In the genomic region with DNA sequence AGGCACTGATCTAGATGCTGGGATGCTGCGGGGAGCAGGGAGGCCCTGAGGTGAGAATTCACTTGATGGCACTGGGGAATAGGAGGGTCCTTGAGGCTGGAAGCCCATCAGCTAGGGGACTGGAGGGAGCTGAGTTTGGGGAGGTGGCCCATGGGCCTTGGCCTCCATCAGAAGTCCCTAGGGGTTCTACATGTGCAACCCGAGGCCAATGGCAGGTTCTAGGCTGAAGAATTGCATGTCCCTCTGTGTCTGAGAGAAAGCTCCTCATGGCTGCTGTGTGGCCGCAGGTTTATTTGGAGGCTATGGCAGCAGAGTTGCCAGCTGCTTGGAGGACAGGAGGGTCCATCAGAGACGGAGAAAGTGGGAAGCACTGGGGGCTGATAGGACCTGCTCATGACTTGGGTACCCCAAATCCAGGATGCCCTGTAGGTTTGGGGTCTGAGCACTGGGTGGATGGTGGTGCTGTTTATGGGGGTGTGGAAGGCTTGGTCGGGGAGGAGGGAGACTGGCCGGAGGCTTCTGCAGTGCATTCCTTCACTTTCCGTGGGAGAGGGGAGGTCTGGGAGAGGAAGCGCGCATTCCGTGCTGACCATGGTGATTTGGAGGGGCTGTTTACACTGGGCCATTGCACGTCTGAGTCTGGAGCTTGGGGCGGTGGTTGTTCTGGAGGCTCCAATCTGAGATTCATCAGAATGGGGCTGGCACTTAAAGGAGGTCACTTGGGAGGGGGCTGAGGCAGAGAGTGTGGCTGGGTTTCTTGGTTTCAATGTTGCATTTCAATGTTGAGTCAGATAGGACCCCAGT, we compare ENCODE assay signal across 20 cellular contexts. TPM values are rescaled to one million over a fixed set of nuclear protein-coding genes. Genes with fewer than 3 reads are reported as not detected.
A peak's percentile ranks its signal among the peaks of the same experiment; 100 is the strongest.
DNase-seq lines count a peak whose midpoint lies in the region; ATAC-seq and TF ChIP-seq lines count a peak whose summit lies in the region.
"Had no signal": no experiment of that assay in that cellular context is flagged by ENCODE, and none has a peak within 500 bp of the region (broad histone marks: within the 10 kb centered on the region; RNA-seq: fewer than 3 reads in every experiment).

No MANE protein-coding gene starts in this region.

- H3K27ac Mint-ChIP-seq in glutamatergic neuron (ENCODE audit: unreplicated experiment), result no peak overlapping the region
- H3K27ac Mint-ChIP-seq: CD8-positive, alpha-beta T cell had no signal

- H4K20me1 ChIP-seq in BLaER1 (peaks cover 6% of the 10 kb centered on the region; the same call in 1 of the 2 replicates), osteoblast (ENCODE audit: insufficient read depth, low read length) (no peaks in the 10 kb centered on the region)

- no peak overlapping the region for H2AFZ ChIP-seq in osteoblast (ENCODE audit: low read length)
- H2AFZ ChIP-seq: GM23248 had no signal

- H3K36me3 Mint-ChIP-seq in glutamatergic neuron (ENCODE audit: unreplicated experiment), result no peaks in the 10 kb centered on the region
- H3K36me3 Mint-ChIP-seq: CD8-positive, alpha-beta T cell had no signal

- H3K27ac ChIP-seq in BLaER1 (peak overlapping the region; percentile 96), RWPE2 (ENCODE audit: poor library complexity, severe bottlenecking) (no peak overlapping the region), osteoblast (ENCODE audit: low read depth, low read length) (no peak overlapping the region)
- H3K27ac ChIP-seq: GM23248, SJCRH30 had no signal

- H3K79me2 ChIP-seq in osteoblast (ENCODE audit: insufficient read depth, low read length), result no peaks in the 10 kb centered on the region

- H3K27me3 Mint-ChIP-seq in glutamatergic neuron (ENCODE audit: unreplicated experiment), result peaks cover 29% of the 10 kb centered on the region

- DNase-seq in RWPE2 (ENCODE audit: low spot score), result peak; percentile 70
- DNase-seq in glutamatergic neuron, result peak; percentile 1
- peak; percentile 73 for DNase-seq in osteoblast (ENCODE audit: insufficient read length, low spot score, missing footprints)
- no peak for DNase-seq in SIG-M5 treated with dmso at 0.1 percent for 504 hours (lab: John Stamatoyannopoulos, UW; ENCODE audit: unreplicated experiment)
- no peak for DNase-seq in T-helper 9 cell
- no peak for DNase-seq in activated T-cell treated with anti-CD3 and anti-CD28 coated beads, Interleukin-2, amount 50 U/mL, for 1 hour
- DNase-seq: BE2C; CD8-positive, alpha-beta T cell; DND-41; NCI-H1092 treated with DMSO at 0.1 percent for 48 hours; NCI-H1436 treated with DMSO at 0.1 percent for 48 hours; NCI-H1930; NCI-H69; SJCRH30 had no signal

- H3K36me3 ChIP-seq in BLaER1, result peaks cover 41% of the 10 kb centered on the region
- no peaks in the 10 kb centered on the region for H3K36me3 ChIP-seq in RWPE2 (ENCODE audit: low read depth)
- no peaks in the 10 kb centered on the region for H3K36me3 ChIP-seq in osteoblast (ENCODE audit: insufficient read depth, low read length)
- H3K36me3 ChIP-seq: BE2C, HAP-1, SJCRH30 had no signal

- TF ChIP-seq CTCF in RWPE2 (IDR thresholded peaks at IDR 0.05; ENCODE audit: poor library complexity, severe bottlenecking), result no peak
- TF ChIP-seq CTCF in glutamatergic neuron (IDR thresholded peaks at IDR 0.05; ENCODE audit: partially characterized antibody, unreplicated experiment), result no peak
- no peak for TF ChIP-seq CTCF in osteoblast (IDR thresholded peaks at IDR 0.05; ENCODE audit: extremely low read depth, low read depth, low read length)

- H3K4me3 ChIP-seq in BLaER1 (peak overlapping the region; percentile 90), RWPE2 (ENCODE audit: severe bottlenecking) (no peak overlapping the region), osteoblast (ENCODE audit: insufficient read depth, low read length) (no peak overlapping the region)
- H3K4me3 ChIP-seq: GM12878, GM23248, HAP-1, SJCRH30 had no signal

- TF ChIP-seq POLR2A in GM18505 (IDR thresholded peaks at IDR 0.05; ENCODE audit: borderline replicate concordance, extremely low read depth, insufficient read depth, insufficient read length), result no peak

- no peaks in the 10 kb centered on the region for H3K27me3 ChIP-seq in BLaER1
- peaks cover 94% of the 10 kb centered on the region for H3K27me3 ChIP-seq in RWPE2 (ENCODE audit: insufficient read depth, poor library complexity, severe bottlenecking)
- H3K27me3 ChIP-seq in osteoblast (ENCODE audit: insufficient read depth, low read length), result peaks cover 10% of the 10 kb centered on the region

- no peaks in the 10 kb centered on the region for H3K9me3 ChIP-seq in BLaER1
- H3K9me3 ChIP-seq in RWPE2 (ENCODE audit: severe bottlenecking), result no peaks in the 10 kb centered on the region
- no peaks in the 10 kb centered on the region for H3K9me3 ChIP-seq in osteoblast (ENCODE audit: low read depth, low read length)
- H3K9me3 ChIP-seq: BE2C, HAP-1, SJCRH30 had no signal

- no peak for ATAC-seq in RWPE2 (ENCODE audit: low read depth)
- no peak for ATAC-seq in GM18505 (IDR thresholded peaks at IDR 0.05; ENCODE audit: unreplicated experiment)
- ATAC-seq: CD8-positive, alpha-beta T cell; GM12878 had no signal

- H3K9me3 Mint-ChIP-seq in glutamatergic neuron (ENCODE audit: unreplicated experiment), result peaks cover 13% of the 10 kb centered on the region
- H3K9me3 Mint-ChIP-seq: CD8-positive, alpha-beta T cell had no signal

- H3K4me1 Mint-ChIP-seq in glutamatergic neuron (ENCODE audit: low read depth, unreplicated experiment), result peaks cover 11% of the 10 kb centered on the region

- no peak overlapping the region for H3K4me3 Mint-ChIP-seq in glutamatergic neuron (ENCODE audit: unreplicated experiment)
- H3K4me3 Mint-ChIP-seq: CD8-positive, alpha-beta T cell had no signal

- peak overlapping the region; percentile 99 for H3K4me2 ChIP-seq in BLaER1
- H3K4me2 ChIP-seq in osteoblast (ENCODE audit: insufficient read depth, low read length), result no peak overlapping the region

- H3K4me1 ChIP-seq in BLaER1 (peaks cover 61% of the 10 kb centered on the region), RWPE2 (ENCODE audit: insufficient read depth, poor library complexity, severe bottlenecking) (no peaks in the 10 kb centered on the region), osteoblast (ENCODE audit: insufficient read depth, low read length) (no peaks in the 10 kb centered on the region)
- H3K4me1 ChIP-seq: BE2C, HAP-1, SJCRH30 had no signal

- H3K9ac ChIP-seq in BLaER1, result peak overlapping the region; percentile 96
- H3K9ac ChIP-seq: GM23248 had no signal

RNA-seq across cellular contexts. Expression of a gene that starts 24.7 kb away (rescaled TPM):
- total RNA-seq in glutamatergic neuron (ENCODE audit: unreplicated experiment) (37.0 TPM), osteoblast (not detected in 2 replicates)
- total RNA-seq: CD8-positive, alpha-beta T cell; GM23248; NCI-H460; SJCRH30 had no signal

Comparison
In these comparisons a context has a peak if more than half of its experiments do, and no peak if none do; other contexts are left out.
1. DNase-seq: peak in RWPE2 (single experiment), glutamatergic neuron (single experiment) and osteoblast (single experiment); none in SIG-M5 treated with dmso at 0.1 percent for 504 hours (single experiment), T-helper 9 cell (single experiment) and activated T-cell treated with anti-CD3 and anti-CD28 coated beads, Interleukin-2, amount 50 U/mL, for 1 hour (single experiment).
2. RNA of a gene that starts 24.7 kb away (total RNA-seq): 37.0 TPM in glutamatergic neuron (single experiment); not detected in osteoblast; every median in the first group is over 10 times any median in the second.